Comparison of ENCODE assay signal across 8 cellular contexts in genomic region chr20:36575066-36575743, GRCh38. TPM values are rescaled to one million over a fixed set of nuclear protein-coding genes. Genes with fewer than 3 reads are reported as not detected.
A peak's percentile ranks its signal among the peaks of the same experiment; 100 is the strongest.
DNase-seq lines count a peak whose midpoint lies in the region; ATAC-seq and TF ChIP-seq lines count a peak whose summit lies in the region.

No MANE protein-coding gene starts in this region.

- intact Hi-C loops in left ventricle myocardium superior (cut with micrococcal nuclease) (no loop called here), psoas muscle (cut with DNase I) (no loop called here)

- H3K4me1 ChIP-seq in psoas muscle = peaks cover 9% of the 10 kb centered on the region

- H3K9me3 Mint-ChIP-seq in activated naive CD8-positive, alpha-beta T cell (ENCODE audit: low read depth) = no peaks in the 10 kb centered on the region

- TF ChIP-seq CTCF in AG10803 (conservative IDR thresholded peaks at IDR 0.05; ENCODE audit: low read length) (no peak), psoas muscle (IDR thresholded peaks at IDR 0.05) (no peak)

- H3K36me3 ChIP-seq in psoas muscle (ENCODE audit: insufficient read depth in 1 of 2, low read depth in 1 of 2) = no peaks in the 10 kb centered on the region

- H3K27me3 Mint-ChIP-seq in activated naive CD8-positive, alpha-beta T cell = no peaks in the 10 kb centered on the region

- H3K9me3 ChIP-seq in psoas muscle = no peaks in the 10 kb centered on the region

- H3K4me3 ChIP-seq in AG10803 (ENCODE audit: low read length) (peak overlapping the region; percentile 68), psoas muscle (peak overlapping the region; percentile 82)

- peaks cover 43% of the 10 kb centered on the region for H3K4me1 Mint-ChIP-seq in activated naive CD8-positive, alpha-beta T cell (ENCODE audit: low read depth)

- 5 to 13% (median 6%) methylated on average over 20 of the region's 20 CpGs for WGBS in psoas muscle, 3 donors

- peaks cover 2% of the 10 kb centered on the region for H3K36me3 Mint-ChIP-seq in activated naive CD8-positive, alpha-beta T cell

- H3K27ac Mint-ChIP-seq in activated naive CD8-positive, alpha-beta T cell = peak overlapping the region; percentile 99

- ATAC-seq in GM18511 (IDR thresholded peaks at IDR 0.05; ENCODE audit: unreplicated experiment) (peak; percentile 25), left ventricle myocardium superior (peak; percentile 31), psoas muscle (peak; percentile 9 to 31 (median 24)), HG02678 (IDR thresholded peaks at IDR 0.05; ENCODE audit: unreplicated experiment) (no peak), GM21447 (IDR thresholded peaks at IDR 0.05; ENCODE audit: unreplicated experiment) (no peak)

- H3K4me3 Mint-ChIP-seq in activated naive CD8-positive, alpha-beta T cell = peak overlapping the region; percentile 100

- DNase-seq in AG10803 (ENCODE audit: low read depth) (peak; percentile 40), NCI-H2171 treated with DMSO at 0.1 percent for 48 hours (lab: John Stamatoyannopoulos, UW) (peak; percentile 96), left ventricle myocardium superior (peak; percentile 67), psoas muscle (peak; percentile 33 to 59)

- peaks cover 0 to 40% (median 4%) of the 10 kb centered on the region in 3 donors for H3K27me3 ChIP-seq in psoas muscle (ENCODE audit: insufficient read depth in 3 of 3, low read length in 2 of 3)

- no peak overlapping the region for H3K27ac ChIP-seq in psoas muscle

RNA-seq across cellular contexts. Expression of gene TGIF2, which starts 1.8 kb away (rescaled TPM):
- 7.6 TPM for total RNA-seq in left ventricle myocardium superior
- total RNA-seq in psoas muscle = 1 to 10 TPM; 1.7 to 2.8 (median 2.6) TPM
- polyA plus RNA-seq in psoas muscle = 1 to 10 TPM; 1.1 to 1.7 (median 1.2) TPM

RNA-seq across cellular contexts. Expression of gene RAB5IF, which starts 30.4 kb away (rescaled TPM):
- total RNA-seq in left ventricle myocardium superior (53.4 TPM), psoas muscle (100 to 1,000 TPM in 3 of 4 donors, 10 to 100 TPM in 1; 77.3 to 368 (median 215) TPM)
- 100 to 1,000 TPM; 144 to 585 (median 337) TPM for polyA plus RNA-seq in psoas muscle

RNA-seq across cellular contexts. Expression of gene MYL9, which starts 33.9 kb away (rescaled TPM):
- total RNA-seq in left ventricle myocardium superior = 1,967 TPM
- total RNA-seq in psoas muscle = 10 to 100 TPM; 42.5 to 86.6 (median 44.5) TPM
- 10 to 100 TPM; 23.1 to 33.7 (median 27.2) TPM for polyA plus RNA-seq in psoas muscle

Comparison
In these comparisons a context has a peak if more than half of its experiments do, and no peak if none do; other contexts are left out.
1. DNase-seq: peak in every context shown above with its lines; median percentile 96 in NCI-H2171 treated with DMSO at 0.1 percent for 48 hours; 67 in left ventricle myocardium superior; 46 in psoas muscle; 40 in AG10803.
2. ATAC-seq: peak in GM18511 (single experiment), left ventricle myocardium superior (single experiment) and psoas muscle (4 of 4); none in HG02678 (single experiment) and GM21447 (single experiment).
3. RNA of gene MYL9, which starts 33.9 kb away (total RNA-seq): 1,967 TPM in left ventricle myocardium superior (single experiment); 42.5 to 86.6 TPM in psoas muscle; every median in the first group is over 10 times any median in the second.